Comparison of ENCODE assay signal across 1 cellular context in the genomic region with DNA sequence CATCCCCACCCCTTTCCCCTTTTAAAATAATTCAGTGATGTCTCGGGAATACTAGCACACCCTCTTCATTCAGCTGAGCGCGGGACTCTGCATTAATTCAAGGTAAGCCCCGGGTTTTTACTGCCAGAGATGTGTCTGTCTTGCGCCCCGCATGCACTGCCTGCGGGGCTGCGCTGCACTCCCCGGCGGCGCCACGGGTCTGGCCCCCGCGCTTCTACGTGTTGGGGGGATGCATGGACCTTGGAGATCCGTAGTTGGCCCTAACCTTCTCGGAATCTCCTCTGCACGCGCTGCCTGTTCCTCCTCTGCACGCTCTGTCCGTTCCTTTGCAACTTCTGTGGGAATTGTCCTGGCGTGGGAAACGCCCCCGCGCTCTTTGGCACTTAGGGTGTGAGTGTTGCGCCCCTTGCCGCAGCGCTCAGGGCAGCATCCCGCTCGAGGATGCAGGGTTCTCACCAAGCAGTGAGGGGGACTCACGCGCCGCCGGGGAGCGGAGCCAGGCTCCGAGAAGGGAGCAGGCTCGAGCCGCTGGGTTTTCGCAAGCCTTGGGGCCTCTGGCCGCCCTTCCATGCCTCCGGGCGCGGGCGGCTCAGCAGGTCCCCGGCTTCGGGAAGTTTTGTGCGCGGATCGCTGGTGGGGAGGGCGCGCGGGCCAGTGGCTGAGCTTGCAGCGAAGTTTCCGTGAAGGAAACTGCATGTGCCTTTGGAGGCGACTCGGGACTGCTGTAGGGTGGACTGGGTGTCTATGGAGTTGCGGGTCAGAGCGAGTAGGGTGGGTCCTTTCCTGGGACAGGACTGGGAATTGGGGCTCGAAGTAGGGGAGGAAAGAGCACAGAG.
TF ChIP-seq lines count a peak whose summit lies in the region.

No MANE protein-coding gene starts in this region.

TF ChIP-seq in WTC11, 78 proteins besides CTCF, POLR2A, EP300 and RAD21 (continued from another document):
- TF ChIP-seq, protein P1, sequence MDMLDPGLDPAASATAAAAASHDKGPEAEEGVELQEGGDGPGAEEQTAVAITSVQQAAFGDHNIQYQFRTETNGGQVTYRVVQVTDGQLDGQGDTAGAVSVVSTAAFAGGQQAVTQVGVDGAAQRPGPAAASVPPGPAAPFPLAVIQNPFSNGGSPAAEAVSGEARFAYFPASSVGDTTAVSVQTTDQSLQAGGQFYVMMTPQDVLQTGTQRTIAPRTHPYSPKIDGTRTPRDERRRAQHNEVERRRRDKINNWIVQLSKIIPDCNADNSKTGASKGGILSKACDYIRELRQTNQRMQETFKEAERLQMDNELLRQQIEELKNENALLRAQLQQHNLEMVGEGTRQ (CRISPR knock-in tag; IDR thresholded peaks at IDR 0.05): no peak
- no peak for TF ChIP-seq PRRX2 (CRISPR knock-in tag; IDR thresholded peaks at IDR 0.05)
- TF ChIP-seq, protein P2, sequence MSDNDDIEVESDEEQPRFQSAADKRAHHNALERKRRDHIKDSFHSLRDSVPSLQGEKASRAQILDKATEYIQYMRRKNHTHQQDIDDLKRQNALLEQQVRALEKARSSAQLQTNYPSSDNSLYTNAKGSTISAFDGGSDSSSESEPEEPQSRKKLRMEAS (CRISPR knock-in tag; IDR thresholded peaks at IDR 0.05): 0 out of 2 replicates have a peak, but pooled peaks have one; percentile 51
